In the genomic region with DNA sequence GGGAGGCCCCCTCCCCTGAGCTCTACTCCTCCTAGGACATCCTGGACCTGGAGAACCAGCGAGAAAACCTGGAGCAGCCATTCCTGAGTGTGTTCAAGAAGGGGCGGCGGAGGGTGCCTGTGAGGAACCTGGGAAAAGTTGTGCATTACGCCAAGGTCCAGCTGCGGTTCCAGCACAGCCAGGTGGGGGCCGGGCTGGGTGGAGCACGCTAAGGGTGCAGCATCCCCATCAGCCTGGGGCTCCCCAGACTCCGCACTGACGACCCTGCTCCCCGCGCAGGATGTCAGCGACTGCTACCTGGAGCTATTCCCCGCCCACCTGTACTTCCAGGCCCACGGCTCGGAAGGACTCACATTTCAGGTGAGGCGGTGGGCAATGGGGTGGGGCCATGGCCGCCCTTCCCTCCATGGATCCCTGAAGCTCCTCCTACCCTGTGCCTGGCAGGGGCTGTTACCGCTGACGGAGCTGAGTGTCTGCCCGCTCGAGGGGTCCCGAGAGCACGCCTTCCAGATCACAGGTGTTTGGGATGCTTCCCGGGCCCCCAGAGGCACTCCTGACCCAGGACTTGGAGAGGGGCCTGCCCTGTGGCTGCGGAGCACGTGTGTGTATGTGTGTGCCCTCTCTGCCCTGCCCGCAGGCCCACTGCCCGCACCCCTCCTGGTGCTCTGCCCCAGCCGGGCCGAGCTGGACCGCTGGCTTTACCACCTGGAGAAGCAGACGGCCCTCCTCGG, we compare ENCODE assay signal across 21 cellular contexts. TPM values are rescaled to one million over a fixed set of nuclear protein-coding genes. Genes with fewer than 3 reads are reported as not detected.
DNase-seq lines count a peak whose midpoint lies in the region; ATAC-seq, FAIRE-seq and TF ChIP-seq lines count a peak whose summit lies in the region.
"Had no signal": no experiment of that assay in that cellular context is flagged by ENCODE, and none has a peak within 500 bp of the region (broad histone marks: within the 10 kb centered on the region; RNA-seq: fewer than 3 reads in every experiment).

No MANE protein-coding gene starts in this region.

- no peak overlapping the region for H3K27ac ChIP-seq in breast epithelium

- H3K36me3 Mint-ChIP-seq in WTC11: no peaks in the 10 kb centered on the region
- H3K36me3 Mint-ChIP-seq: CD4-positive, CD25-positive, alpha-beta regulatory T cell had no signal

- DNase-seq in NCI-H748 (lab: John Stamatoyannopoulos, UW; ENCODE audit: unreplicated experiment): peak; percentile 28
- no peak for DNase-seq in NCI-H748 treated with DMSO at 0.1 percent for 48 hours (lab: John Stamatoyannopoulos, UW)
- peak; percentile 63 for DNase-seq in WTC11 (ENCODE audit: low spot score)
- DNase-seq in RCC 7860 (ENCODE audit: low spot score): no peak
- DNase-seq in NCI-H510A (lab: John Stamatoyannopoulos, UW): no peak
- DNase-seq in breast epithelium (ENCODE audit: low spot score in 2 of 2): no peak
- DNase-seq: BE2C; Caco-2; CD4-positive, CD25-positive, alpha-beta regulatory T cell; EL; NCI-H187; NCI-H2107; NCI-H446; NCI-H774; SHP77 treated with DMSO at 0.1 percent for 48 hours; SK-N-SH had no signal

- no peak overlapping the region for H3K9ac ChIP-seq in iPS-15b (ENCODE audit: low read depth, low read length)
- H3K9ac ChIP-seq: SK-N-SH had no signal

- FAIRE-seq in RCC 7860 (lab: Jason Lieb, UNC): no peak
- FAIRE-seq: A204.1, GM19239 had no signal

- intact Hi-C loops in breast epithelium (cut with DNase I; ENCODE audit: low total_unique reads): no loop called here

- peaks cover 4% of the 10 kb centered on the region for H3K36me3 ChIP-seq in iPS-15b (ENCODE audit: control insufficient read depth, insufficient read depth, low read length)
- no peaks in the 10 kb centered on the region for H3K36me3 ChIP-seq in breast epithelium

- peak; percentile 61 for ATAC-seq in WTC11
- ATAC-seq in HG02852 (IDR thresholded peaks at IDR 0.05; ENCODE audit: unreplicated experiment): no peak

- POLR2A ChIA-PET in WTC11 (lab: Charles Lee): no interaction called here

- TF ChIP-seq POLR2A in breast epithelium (IDR thresholded peaks at IDR 0.05): no peak

- no peak for TF ChIP-seq CTCF in WTC11 (IDR thresholded peaks at IDR 0.05)
- TF ChIP-seq CTCF in breast epithelium (IDR thresholded peaks at IDR 0.05): no peak

- peak overlapping the region; percentile 8 for H3K4me3 ChIP-seq in iPS-15b (ENCODE audit: low read depth, low read length)
- no peak overlapping the region for H3K4me3 ChIP-seq in breast epithelium

- no peaks in the 10 kb centered on the region for H3K4me1 ChIP-seq in iPS-15b (ENCODE audit: control insufficient read depth, insufficient read depth, low read length)
- H3K4me1 ChIP-seq in breast epithelium: peaks cover 0 to 21% of the 10 kb centered on the region in 2 donors

- H3K27me3 ChIP-seq in iPS-15b (ENCODE audit: control insufficient read depth, insufficient read depth, low read length): peaks cover 45% of the 10 kb centered on the region
- peaks cover 2 to 29% of the 10 kb centered on the region in 2 donors for H3K27me3 ChIP-seq in breast epithelium

- H3K27me3 Mint-ChIP-seq in WTC11 (ENCODE audit: low read depth): peaks cover 43% of the 10 kb centered on the region

- no peaks in the 10 kb centered on the region; the same call in 1 of the 2 replicates for H3K9me3 Mint-ChIP-seq in WTC11
- H3K9me3 Mint-ChIP-seq: CD4-positive, CD25-positive, alpha-beta regulatory T cell had no signal

- H3K9me3 ChIP-seq in iPS-15b (ENCODE audit: control insufficient read depth, insufficient read depth, low read length) (no peaks in the 10 kb centered on the region), breast epithelium (no peaks in the 10 kb centered on the region)
- H3K9me3 ChIP-seq: BE2C, Caco-2, SK-N-SH had no signal

- no peaks in the 10 kb centered on the region for H3K4me1 Mint-ChIP-seq in WTC11

- H3K27ac Mint-ChIP-seq in WTC11: no peak overlapping the region
- H3K27ac Mint-ChIP-seq: CD4-positive, CD25-positive, alpha-beta regulatory T cell had no signal

- peak overlapping the region; percentile 41; the same call in 1 of the 2 replicates for H3K4me3 Mint-ChIP-seq in WTC11

- CTCF ChIA-PET in WTC11 (lab: Charles Lee): interaction anchor here (0.9 to 2.9 kb wide), 12 partner anchors 9 to 101 kb away, joined by 3 to 15 read pairs (median 4); partner anchors contain the start of gene NOC2L

TF ChIP-seq in WTC11, 78 proteins besides CTCF, POLR2A, EP300 and RAD21:
- TF ChIP-seq, protein P1, sequence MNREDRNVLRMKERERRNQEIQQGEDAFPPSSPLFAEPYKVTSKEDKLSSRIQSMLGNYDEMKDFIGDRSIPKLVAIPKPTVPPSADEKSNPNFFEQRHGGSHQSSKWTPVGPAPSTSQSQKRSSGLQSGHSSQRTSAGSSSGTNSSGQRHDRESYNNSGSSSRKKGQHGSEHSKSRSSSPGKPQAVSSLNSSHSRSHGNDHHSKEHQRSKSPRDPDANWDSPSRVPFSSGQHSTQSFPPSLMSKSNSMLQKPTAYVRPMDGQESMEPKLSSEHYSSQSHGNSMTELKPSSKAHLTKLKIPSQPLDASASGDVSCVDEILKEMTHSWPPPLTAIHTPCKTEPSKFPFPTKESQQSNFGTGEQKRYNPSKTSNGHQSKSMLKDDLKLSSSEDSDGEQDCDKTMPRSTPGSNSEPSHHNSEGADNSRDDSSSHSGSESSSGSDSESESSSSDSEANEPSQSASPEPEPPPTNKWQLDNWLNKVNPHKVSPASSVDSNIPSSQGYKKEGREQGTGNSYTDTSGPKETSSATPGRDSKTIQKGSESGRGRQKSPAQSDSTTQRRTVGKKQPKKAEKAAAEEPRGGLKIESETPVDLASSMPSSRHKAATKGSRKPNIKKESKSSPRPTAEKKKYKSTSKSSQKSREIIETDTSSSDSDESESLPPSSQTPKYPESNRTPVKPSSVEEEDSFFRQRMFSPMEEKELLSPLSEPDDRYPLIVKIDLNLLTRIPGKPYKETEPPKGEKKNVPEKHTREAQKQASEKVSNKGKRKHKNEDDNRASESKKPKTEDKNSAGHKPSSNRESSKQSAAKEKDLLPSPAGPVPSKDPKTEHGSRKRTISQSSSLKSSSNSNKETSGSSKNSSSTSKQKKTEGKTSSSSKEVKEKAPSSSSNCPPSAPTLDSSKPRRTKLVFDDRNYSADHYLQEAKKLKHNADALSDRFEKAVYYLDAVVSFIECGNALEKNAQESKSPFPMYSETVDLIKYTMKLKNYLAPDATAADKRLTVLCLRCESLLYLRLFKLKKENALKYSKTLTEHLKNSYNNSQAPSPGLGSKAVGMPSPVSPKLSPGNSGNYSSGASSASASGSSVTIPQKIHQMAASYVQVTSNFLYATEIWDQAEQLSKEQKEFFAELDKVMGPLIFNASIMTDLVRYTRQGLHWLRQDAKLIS (CRISPR knock-in tag; IDR thresholded peaks at IDR 0.05; ENCODE audit: borderline replicate concordance): no peak
- TF ChIP-seq USF1 (CRISPR knock-in tag; IDR thresholded peaks at IDR 0.05): 0 out of 2 replicates have a peak, but pooled peaks have one; percentile 17
- peak; percentile 70; the same call in 1 of the 2 replicates for TF ChIP-seq PRDM15 (CRISPR knock-in tag; IDR thresholded peaks at IDR 0.05)
TF ChIP-seq in WTC11: peak in this region for 2.

RNA-seq across cellular contexts. Expression of gene PLEKHN1, which starts 4.1 kb away (rescaled TPM):
- total RNA-seq in WTC11 (2021) (2.9 to 3.4 TPM (median 3.0 TPM) in 3 replicates), breast epithelium (1 to 10 TPM in 2 of 3 donors, under 1 TPM in 1; 0.16 to 2.8 (median 1.6) TPM)
- total RNA-seq: OCI-LY7 had no signal

RNA-seq across cellular contexts. Expression of gene KLHL17, which starts 10.0 kb away (rescaled TPM):
- total RNA-seq in WTC11 (2021) (46.2 to 66.9 TPM (median 47.2 TPM) in 3 replicates), breast epithelium (10 to 100 TPM in 1 of 3 donors, 1 to 10 TPM in 2; 5.4 to 18.0 (median 10.0) TPM)

RNA-seq across cellular contexts. Expression of gene NOC2L, which starts 11.4 kb away (rescaled TPM):
- total RNA-seq in WTC11 (2021): 149 to 182 TPM (median 150 TPM) in 3 replicates
- total RNA-seq in breast epithelium: 10 to 100 TPM; 36.2 to 38.7 (median 38.2) TPM

RNA-seq across cellular contexts. Expression of gene PERM1, which starts 11.5 kb away (rescaled TPM):
- total RNA-seq in WTC11 (2021) (not detected in 3 replicates), breast epithelium (1 to 10 TPM in 1 of 3 donors, under 1 TPM in 1, not detected in 1; 0.33 to 1.9 TPM)
- total RNA-seq: CD4-positive, CD25-positive, alpha-beta regulatory T cell; OCI-LY7 had no signal

RNA-seq across cellular contexts. Expression of gene HES4, which starts 29.5 kb away (rescaled TPM):
- total RNA-seq in WTC11 (2021) (4.5 to 10.7 TPM (median 8.3 TPM) in 3 replicates), breast epithelium (10 to 100 TPM in 2 of 3 donors, 1 to 10 TPM in 1; 8.3 to 36.4 (median 34.2) TPM)
- total RNA-seq: OCI-LY7 had no signal

Comparison
In these comparisons a context has a peak if more than half of its experiments do, and no peak if none do; other contexts are left out.
1. DNase-seq: peak in NCI-H748 (single experiment) and WTC11 (single experiment); none in NCI-H748 treated with DMSO at 0.1 percent for 48 hours (single experiment), RCC 7860 (single experiment), NCI-H510A (single experiment) and breast epithelium (0 of 2).